17 cellular contexts compared by ENCODE assay signal in genomic region chr2:221780281-221780688, GRCh38.
A peak's percentile ranks its signal among the peaks of the same experiment; 100 is the strongest.
DNase-seq lines count a peak whose midpoint lies in the region; ATAC-seq, FAIRE-seq and TF ChIP-seq lines count a peak whose summit lies in the region.
"Had no signal": no experiment of that assay in that cellular context is flagged by ENCODE, and none has a peak within 500 bp of the region (broad histone marks: within the 10 kb centered on the region; RNA-seq: fewer than 3 reads in every experiment).

No MANE protein-coding gene starts in this region.

- H3K36me3 ChIP-seq in left ventricle myocardium inferior, result no peaks in the 10 kb centered on the region
- no peaks in the 10 kb centered on the region for H3K36me3 ChIP-seq in right atrium auricular region
- H3K36me3 ChIP-seq in bronchial epithelial cell (ENCODE audit: control insufficient read depth, insufficient read depth, low read length), result no peaks in the 10 kb centered on the region
- no peaks in the 10 kb centered on the region for H3K36me3 ChIP-seq in left lung
- H3K36me3 ChIP-seq in BE2C, result no peaks in the 10 kb centered on the region
- H3K36me3 ChIP-seq: tibial artery had no signal

- no peaks in the 10 kb centered on the region for H3K4me1 ChIP-seq in left ventricle myocardium inferior
- H3K4me1 ChIP-seq in right atrium auricular region, result peaks cover 0 to 4% of the 10 kb centered on the region in 2 donors
- peaks cover 0 to 5% of the 10 kb centered on the region in 2 donors for H3K4me1 ChIP-seq in left lung
- no peaks in the 10 kb centered on the region for H3K4me1 ChIP-seq in BE2C

- H3K4me3 ChIP-seq in left ventricle myocardium inferior (no peak overlapping the region), right atrium auricular region (no peak overlapping the region), bronchial epithelial cell (ENCODE audit: low read depth, low read length) (no peak overlapping the region), left lung (no peak overlapping the region), BE2C (ENCODE audit: low read depth, low read length) (no peak overlapping the region)
- H3K4me3 ChIP-seq: skin epidermis, tibial artery had no signal

- intact Hi-C loops in left ventricle myocardium inferior (cut with micrococcal nuclease), result no loop called here
- intact Hi-C loops in left lung (cut with DNase I), result no loop called here

- TF ChIP-seq CTCF in left ventricle myocardium inferior (IDR thresholded peaks at IDR 0.05; ENCODE audit: borderline replicate concordance) (no peak), right atrium auricular region (IDR thresholded peaks at IDR 0.05) (no peak), bronchial epithelial cell (IDR thresholded peaks at IDR 0.05; ENCODE audit: insufficient read depth, low read length, severe bottlenecking) (no peak), left lung (IDR thresholded peaks at IDR 0.05) (no peak), BE2C (IDR thresholded peaks at IDR 0.05; ENCODE audit: low read depth, low read length) (no peak)

- no peaks in the 10 kb centered on the region for H3K9me3 ChIP-seq in left ventricle myocardium inferior (replicated peaks)
- H3K9me3 ChIP-seq in right atrium auricular region, result no peaks in the 10 kb centered on the region
- H3K9me3 ChIP-seq in left lung, result no peaks in the 10 kb centered on the region
- no peaks in the 10 kb centered on the region for H3K9me3 ChIP-seq in BE2C
- H3K9me3 ChIP-seq: SK-N-SH, tibial artery had no signal

- no peak for FAIRE-seq in bronchial epithelial cell (lab: Jason Lieb, UNC)

- H3K27me3 ChIP-seq in left ventricle myocardium inferior (ENCODE audit: low read depth) (peaks cover 8% of the 10 kb centered on the region), right atrium auricular region (no peaks in the 10 kb centered on the region), bronchial epithelial cell (ENCODE audit: control insufficient read depth, insufficient read depth, low read length) (no peaks in the 10 kb centered on the region), left lung (no peaks in the 10 kb centered on the region), BE2C (no peaks in the 10 kb centered on the region)
- H3K27me3 ChIP-seq: tibial artery had no signal

- no peak for DNase-seq in left ventricle myocardium inferior
- no peak for DNase-seq in right atrium auricular region (ENCODE audit: low spot score)
- peak; percentile 84 for DNase-seq in bronchial epithelial cell (ENCODE audit: low read depth)
- no peak for DNase-seq in left lung
- DNase-seq in NOMO-1 treated with DMSO at 0.1 percent for 48 hours (lab: John Stamatoyannopoulos, UW; ENCODE audit: unreplicated experiment), result no peak
- DNase-seq in BE2C, result no peak
- DNase-seq: 8988T; activated CD8-positive, alpha-beta memory T cell treated with anti-CD3 and anti-CD28 coated beads, Interleukin-2, amount 50 U/mL, for 48 hours; amniotic stem cell; NCI-H2107; NK-92 treated with Interleukin-12 subunit alpha and Interleukin-12 subunit beta, amount 100 ng/mL, for 24 hours; SK-N-SH had no signal

- peak overlapping the region; percentile 57 for H3K27ac ChIP-seq in left ventricle myocardium inferior (replicated peaks)
- H3K27ac ChIP-seq in right atrium auricular region, result no peak overlapping the region
- H3K27ac ChIP-seq in left lung, result no peak overlapping the region
- H3K27ac ChIP-seq: HL-60 had no signal

- ATAC-seq in left lung (peak; percentile 33), GM21723 (IDR thresholded peaks at IDR 0.05; ENCODE audit: unreplicated experiment) (no peak), HG03175 (IDR thresholded peaks at IDR 0.05; ENCODE audit: unreplicated experiment) (no peak)
